Comparison of ENCODE assay signal across 10 cellular contexts in the genomic region with DNA sequence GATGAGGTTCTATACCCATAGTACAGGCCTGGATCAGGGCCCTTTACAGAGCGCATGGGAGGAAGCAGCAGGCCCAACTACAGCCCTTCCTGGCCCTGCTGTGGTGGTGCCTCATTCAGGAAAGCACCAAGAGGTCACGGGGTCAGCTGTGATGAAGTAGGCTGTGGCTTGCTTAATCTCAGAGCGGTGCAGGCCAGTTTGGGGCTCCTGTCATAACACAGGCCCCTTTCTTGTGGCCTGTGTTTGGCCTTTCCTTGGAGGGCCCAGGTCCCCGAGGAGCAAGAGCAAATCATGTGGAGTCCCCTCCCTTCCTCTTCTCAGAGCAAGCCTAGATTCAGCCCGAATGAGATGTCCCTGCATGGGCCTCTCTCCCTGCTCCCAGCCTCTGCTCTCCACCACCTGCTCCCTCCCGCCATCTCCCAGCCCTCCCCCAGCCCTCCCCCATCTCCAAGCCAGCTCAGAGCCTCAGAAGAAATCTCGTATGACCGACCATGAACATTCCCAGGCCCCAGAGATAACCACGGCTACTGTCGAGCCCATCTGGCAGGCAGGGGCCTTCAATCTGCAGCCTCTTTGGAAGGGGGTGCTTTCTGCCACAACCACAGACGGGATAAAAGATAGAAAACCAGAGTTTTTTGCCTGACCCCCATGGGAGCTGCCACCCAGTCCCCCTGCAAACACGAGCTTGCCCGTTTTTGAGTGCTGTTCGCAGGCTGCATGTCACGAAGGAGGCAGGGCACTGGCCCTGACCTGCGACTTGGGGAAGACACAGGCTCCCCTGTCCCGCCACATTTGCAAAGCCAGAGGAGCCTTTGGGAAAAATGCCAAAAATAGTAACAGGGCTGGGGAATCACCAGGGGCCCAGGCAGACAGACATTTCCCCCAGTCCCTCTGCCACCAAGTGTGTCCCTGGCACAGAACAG. TPM values are rescaled to one million over a fixed set of nuclear protein-coding genes. Genes with fewer than 3 reads are reported as not detected.
DNase-seq lines count a peak whose midpoint lies in the region; ATAC-seq, FAIRE-seq and TF ChIP-seq lines count a peak whose summit lies in the region.
"Had no signal": no experiment of that assay in that cellular context is flagged by ENCODE, and none has a peak within 500 bp of the region (broad histone marks: within the 10 kb centered on the region; RNA-seq: fewer than 3 reads in every experiment).

No MANE protein-coding gene starts in this region.

- H4K20me1 ChIP-seq in astrocyte (ENCODE audit: insufficient read depth, low read length) = no peaks in the 10 kb centered on the region

- H3K4me3 Mint-ChIP-seq in activated naive CD4-positive, alpha-beta T cell treated with anti-CD3 and anti-CD28 coated beads, Interleukin-2, amount 10 ng/mL, durations not matched to agents 7 days and 5 days = no peak overlapping the region
- H3K4me3 Mint-ChIP-seq in astrocyte (ENCODE audit: unreplicated experiment) = no peak overlapping the region
- H3K4me3 Mint-ChIP-seq: activated T-helper 1 cell treated with anti-CD3 and anti-CD28 coated beads, Interleukin-12 subunit alpha, Interleukin-12 subunit beta, Interleukin-2, Interleukin-4 antibody, amounts not matched to agents 30 ng/mL and 10 ng/mL and 1 ng/mL, durations not matched to agents 14 hours and 24 hours and 36 hours had no signal

- POLR2A ChIA-PET in GM10248 (lab: Yijun Ruan, JAX) = no interaction called here

- no peaks in the 10 kb centered on the region for H3K27me3 Mint-ChIP-seq in activated naive CD4-positive, alpha-beta T cell treated with anti-CD3 and anti-CD28 coated beads, Interleukin-2, amount 10 ng/mL, durations not matched to agents 7 days and 5 days
- peaks cover 1% of the 10 kb centered on the region for H3K27me3 Mint-ChIP-seq in astrocyte (ENCODE audit: low read depth, unreplicated experiment)

- DNase-seq in activated naive CD4-positive, alpha-beta T cell treated with anti-CD3 and anti-CD28 coated beads, Interleukin-2, amount 10 ng/mL, durations not matched to agents 7 days and 5 days = no peak
- DNase-seq in activated naive CD4-positive, alpha-beta T cell treated with Interleukin-2 at 50 U/mL for 16 hours = no peak
- peak; percentile 52 for DNase-seq in astrocyte (ENCODE audit: low read depth)
- peak; percentile 58 for DNase-seq in left kidney (ENCODE audit: low read depth, low spot score)
- peak; percentile 70 to 82 for DNase-seq in aorta
- no peak for DNase-seq in GM10248 (ENCODE audit: extremely low spot score)
- no peak for DNase-seq in AG20443 (ENCODE audit: low spot score)

- intact Hi-C loops in aorta (cut with DNase I) = no loop called here

- CTCF ChIA-PET in activated naive CD4-positive, alpha-beta T cell treated with anti-CD3 and anti-CD28 coated beads, Interleukin-2, amount 10 ng/mL, durations not matched to agents 7 days and 5 days (lab: Charles Lee) = interaction anchor here (2.0 to 2.1 kb wide), 2 partner anchors 34 to 36 kb away, joined by 6 to 7 read pairs; no protein-coding TSS in a partner anchor
- CTCF ChIA-PET in GM10248 (lab: Yijun Ruan, JAX) = interaction anchor here (1.0 to 3.7 kb wide), 2 partner anchors 35 to 88 kb away, joined by 3 to 16 read pairs; no protein-coding TSS in a partner anchor

- TF ChIP-seq CTCF in astrocyte (IDR thresholded peaks at IDR 0.05; ENCODE audit: insufficient read depth, low read depth, low read length) (no peak), GM10248 (IDR thresholded peaks at IDR 0.05; ENCODE audit: control extremely low read depth, extremely low read depth, low read depth, missing control alignments) (no peak)

- peaks cover 28% of the 10 kb centered on the region for H3K4me1 Mint-ChIP-seq in activated naive CD4-positive, alpha-beta T cell treated with anti-CD3 and anti-CD28 coated beads, Interleukin-2, amount 10 ng/mL, durations not matched to agents 7 days and 5 days
- peaks cover 45% of the 10 kb centered on the region for H3K4me1 Mint-ChIP-seq in astrocyte (ENCODE audit: low read depth, unreplicated experiment)

- H3K9ac ChIP-seq in astrocyte (ENCODE audit: low read length) = peak overlapping the region; percentile 83

- no peaks in the 10 kb centered on the region for H3K9me3 Mint-ChIP-seq in activated naive CD4-positive, alpha-beta T cell treated with anti-CD3 and anti-CD28 coated beads, Interleukin-2, amount 10 ng/mL, durations not matched to agents 7 days and 5 days
- H3K9me3 Mint-ChIP-seq in astrocyte (ENCODE audit: unreplicated experiment) = no peaks in the 10 kb centered on the region
- H3K9me3 Mint-ChIP-seq: activated T-helper 1 cell treated with anti-CD3 and anti-CD28 coated beads, Interleukin-12 subunit alpha, Interleukin-12 subunit beta, Interleukin-2, Interleukin-4 antibody, amounts not matched to agents 30 ng/mL and 10 ng/mL and 1 ng/mL, durations not matched to agents 14 hours and 24 hours and 36 hours had no signal

- WGBS in aorta, 2 donors = 79 to 91% methylated on average over 17 of the region's 17 CpGs

- H3K36me3 ChIP-seq in astrocyte (ENCODE audit: insufficient read depth, low read length) (no peaks in the 10 kb centered on the region), aorta (ENCODE audit: control insufficient read depth in 1 of 2, insufficient read depth in 2 of 2, low read length in 1 of 2) (no peaks in the 10 kb centered on the region)

- H3K9me3 ChIP-seq in astrocyte (ENCODE audit: insufficient read depth, low read depth, low read length) (no peaks in the 10 kb centered on the region), aorta (ENCODE audit: control insufficient read depth, low read length) (no peaks in the 10 kb centered on the region)

- FAIRE-seq in astrocyte (lab: Jason Lieb, UNC) = no peak

- H2AFZ ChIP-seq in astrocyte (ENCODE audit: low read depth, low read length) = no peak overlapping the region

- H3K36me3 Mint-ChIP-seq in activated naive CD4-positive, alpha-beta T cell treated with anti-CD3 and anti-CD28 coated beads, Interleukin-2, amount 10 ng/mL, durations not matched to agents 7 days and 5 days = peaks cover 5% of the 10 kb centered on the region
- no peaks in the 10 kb centered on the region for H3K36me3 Mint-ChIP-seq in astrocyte (ENCODE audit: low read depth, unreplicated experiment)

- peak overlapping the region; percentile 58 for H3K27ac Mint-ChIP-seq in activated naive CD4-positive, alpha-beta T cell treated with anti-CD3 and anti-CD28 coated beads, Interleukin-2, amount 10 ng/mL, durations not matched to agents 7 days and 5 days
- H3K27ac Mint-ChIP-seq in astrocyte (ENCODE audit: unreplicated experiment) = peak overlapping the region; percentile 96
- H3K27ac Mint-ChIP-seq: activated T-helper 1 cell treated with anti-CD3 and anti-CD28 coated beads, Interleukin-12 subunit alpha, Interleukin-12 subunit beta, Interleukin-2, Interleukin-4 antibody, amounts not matched to agents 30 ng/mL and 10 ng/mL and 1 ng/mL, durations not matched to agents 14 hours and 24 hours and 36 hours had no signal

- H3K27ac ChIP-seq in astrocyte (ENCODE audit: low read depth, low read length) = peak overlapping the region; percentile 96
- peak overlapping the region in 1 of 2 donors; percentile 96 for H3K27ac ChIP-seq in aorta (ENCODE audit: low read depth in 1 of 2, low read length in 2 of 2)
- H3K27ac ChIP-seq: C4-2B had no signal

- H3K79me2 ChIP-seq in astrocyte (ENCODE audit: insufficient read depth, low read length) = no peaks in the 10 kb centered on the region

- ATAC-seq in aorta (ENCODE audit: low FRiP score) (no peak), HG03045 (IDR thresholded peaks at IDR 0.05; ENCODE audit: unreplicated experiment) (no peak)

- peak overlapping the region; percentile 72 for H3K4me2 ChIP-seq in astrocyte (ENCODE audit: low read length)

- H3K4me3 ChIP-seq in astrocyte (ENCODE audit: insufficient read depth, low read depth, low read length) (no peak overlapping the region), aorta (ENCODE audit: low read length in 2 of 2) (no peak overlapping the region)

- peaks cover 55% of the 10 kb centered on the region for H3K4me1 ChIP-seq in astrocyte (ENCODE audit: insufficient read depth, low read length)
- peaks cover 0 to 3% of the 10 kb centered on the region in 2 donors for H3K4me1 ChIP-seq in aorta (ENCODE audit: control insufficient read depth in 1 of 2, insufficient read depth in 2 of 2, low read length in 2 of 2)

- H3K27me3 ChIP-seq in astrocyte (ENCODE audit: insufficient read depth, low read length) (no peaks in the 10 kb centered on the region), aorta (ENCODE audit: control insufficient read depth in 1 of 2, insufficient read depth in 2 of 2, low read length in 1 of 2) (no peaks in the 10 kb centered on the region)

RNA-seq across cellular contexts. Expression of a gene that starts 32.3 kb away (rescaled TPM):
- total RNA-seq in astrocyte (24.2 and 24.9 TPM in 2 replicates), aorta (10 to 100 TPM; 36.8 to 54.1 TPM)
- polyA plus RNA-seq in aorta = 10 to 100 TPM in 1 of 2 donors, 1 to 10 TPM in 1; 8.8 to 14.4 TPM

Comparison
In these comparisons a context has a peak if more than half of its experiments do, and no peak if none do; other contexts are left out.
1. DNase-seq: peak in astrocyte (single experiment), left kidney (single experiment) and aorta (2 of 2); none in activated naive CD4-positive, alpha-beta T cell treated with anti-CD3 and anti-CD28 coated beads, Interleukin-2, amount 10 ng/mL, durations not matched to agents 7 days and 5 days (single experiment), activated naive CD4-positive, alpha-beta T cell treated with Interleukin-2 at 50 U/mL for 16 hours (single experiment), GM10248 (single experiment) and AG20443 (single experiment).